ENCODE assay signal across 11 cellular contexts in genomic region chr12:95648990-95649791, GRCh38.
DNase-seq lines count a peak whose midpoint lies in the region; ATAC-seq and TF ChIP-seq lines count a peak whose summit lies in the region.
"Had no signal": no experiment of that assay in that cellular context is flagged by ENCODE, and none has a peak within 500 bp of the region (broad histone marks: within the 10 kb centered on the region; RNA-seq: fewer than 3 reads in every experiment).

No MANE protein-coding gene starts in this region.

- 60 to 62% methylated on average over 4 to 9 of the region's 9 CpGs for WGBS in transverse colon (ENCODE audit: low coverage in 1 of 2), 2 donors

- peaks cover 0 to 2% of the 10 kb centered on the region in 2 donors for H3K4me1 Mint-ChIP-seq in natural killer cell

- no peak overlapping the region for H3K4me3 Mint-ChIP-seq in natural killer cell
- H3K4me3 Mint-ChIP-seq: central memory CD8-positive, alpha-beta T cell had no signal

- peaks cover 3 to 33% (median 5%) of the 10 kb centered on the region in 4 donors for H3K4me1 ChIP-seq in transverse colon

- no peaks in the 10 kb centered on the region for H3K9me3 ChIP-seq in transverse colon

- peaks cover under 1 to 1% of the 10 kb centered on the region in 2 donors for H3K9me3 Mint-ChIP-seq in natural killer cell

- H3K27ac Mint-ChIP-seq in natural killer cell = no peak overlapping the region

- H3K27me3 Mint-ChIP-seq in natural killer cell (ENCODE audit: low read depth in 2 of 2) = peaks cover 0 to under 1% of the 10 kb centered on the region in 2 donors
- H3K27me3 Mint-ChIP-seq: central memory CD8-positive, alpha-beta T cell had no signal

- in situ Hi-C loops in astrocyte of the cerebellum (cut with HindIII; ENCODE audit: low sequenced_read_pairs) (no loop called here), transverse colon (cut with MboI; ENCODE audit: low pct_ligation_motif_present in 1 of 4, low pct_unique_long_range_greater_than_20kb in 1 of 4, low sequenced_read_pairs in 3 of 4) (no loop called here)

- H3K27ac ChIP-seq in transverse colon = peak overlapping the region; percentile 57 to 68 (median 60)

- H3K36me3 Mint-ChIP-seq in natural killer cell = no peaks in the 10 kb centered on the region

- no peak for TF ChIP-seq EP300 in transverse colon (IDR thresholded peaks at IDR 0.05; ENCODE audit: low read depth)

- no peaks in the 10 kb centered on the region for H3K27me3 ChIP-seq in transverse colon

- TF ChIP-seq CTCF in astrocyte of the cerebellum (IDR thresholded peaks at IDR 0.05; ENCODE audit: low read depth, low read length, missing control alignments) (no peak), transverse colon (IDR thresholded peaks at IDR 0.05) (no peak), natural killer cell (IDR thresholded peaks at IDR 0.05) (no peak)

- peak; percentile 74 for ATAC-seq in left ventricle myocardium superior
- no peak for ATAC-seq in natural killer cell
- ATAC-seq: SK-N-SH treated with all-trans-retinoic acid at 6 μM for 48 hours had no signal

- H3K4me3 ChIP-seq in astrocyte of the cerebellum (ENCODE audit: low read depth, low read length) (no peak overlapping the region), transverse colon (no peak overlapping the region)

- intact Hi-C loops in left ventricle myocardium superior (cut with micrococcal nuclease) = no loop called here
- intact Hi-C loops in transverse colon (cut with DNase I; ENCODE audit: low total_unique reads) = no loop called here
- intact Hi-C loops in natural killer cell (cut with micrococcal nuclease) = no loop called here

- DNase-seq in NCI-H2029 treated with DMSO at 0.1 percent for 48 hours (lab: John Stamatoyannopoulos, UW) = peak; percentile 11
- DNase-seq in NCI-H2029 (lab: John Stamatoyannopoulos, UW) = no peak
- DNase-seq in astrocyte of the cerebellum (ENCODE audit: low read depth) = peak; percentile 38
- DNase-seq in left ventricle myocardium superior = no peak
- no peak for DNase-seq in transverse colon
- no peak for DNase-seq in natural killer cell
- no peak for DNase-seq in activated effector memory CD4-positive, alpha-beta T cell treated with Interleukin-2 at 50 U/mL for 16 hours
- DNase-seq in stimulated activated CD4-positive, alpha-beta T cell treated with anti-CD3 and anti-CD28 coated beads, Interleukin-2, amount 100 ng/mL, for 48 hours = no peak
- DNase-seq: NCI-H187 treated with DMSO at 0.1 percent for 48 hours had no signal

- no peak for TF ChIP-seq POLR2A in transverse colon (IDR thresholded peaks at IDR 0.05)

- H3K36me3 ChIP-seq in transverse colon = no peaks in the 10 kb centered on the region

Comparison
In these comparisons a context has a peak if more than half of its experiments do, and no peak if none do; other contexts are left out.
1. DNase-seq: peak in NCI-H2029 treated with DMSO at 0.1 percent for 48 hours (single experiment) and astrocyte of the cerebellum (single experiment); none in NCI-H2029 (single experiment), left ventricle myocardium superior (single experiment), transverse colon (single experiment), natural killer cell (single experiment), activated effector memory CD4-positive, alpha-beta T cell treated with Interleukin-2 at 50 U/mL for 16 hours (single experiment) and stimulated activated CD4-positive, alpha-beta T cell treated with anti-CD3 and anti-CD28 coated beads, Interleukin-2, amount 100 ng/mL, for 48 hours (0 of 2).